8 cellular contexts compared by ENCODE assay signal in genomic region chr1:146486300-146487014, GRCh38.
DNase-seq lines count a peak whose midpoint lies in the region; TF ChIP-seq lines count a peak whose summit lies in the region.
"Not testable (repeated sequence)": the region's sequence is repeated elsewhere in the genome, so short reads cannot be mapped to it uniquely, and the experiment has no call there.

No MANE protein-coding gene starts in this region.

- DNase-seq in AG09309 (ENCODE audit: low read depth); kidney epithelial cell (ENCODE audit: low read depth); osteoblast (ENCODE audit: insufficient read length, low spot score, missing footprints): not testable (repeated sequence)
- DNase-seq in breast epithelium (ENCODE audit: low spot score in 2 of 2) = peak in 1 of 2 donors; percentile 30
- peak; percentile 3 for DNase-seq in fibroblast of villous mesenchyme (ENCODE audit: low read depth)
- peak in 29 of 49 donors; percentile 1 to 62 (median 20) for DNase-seq in substantia nigra (lab: John Stamatoyannopoulos, UW)

- H4K20me1 ChIP-seq in osteoblast (ENCODE audit: insufficient read depth, low read length) = not testable (repeated sequence)

- not testable (repeated sequence) for H3K36me3 ChIP-seq in HUES6 (ENCODE audit: control insufficient read depth, insufficient read depth, low read length); breast epithelium; kidney epithelial cell (ENCODE audit: control insufficient read depth, insufficient read depth, low read length); osteoblast (ENCODE audit: insufficient read depth, low read length)

- H3K79me2 ChIP-seq in osteoblast (ENCODE audit: insufficient read depth, low read length) = not testable (repeated sequence)

- not testable (repeated sequence) for H3K27ac ChIP-seq in HUES6 (ENCODE audit: low read depth, low read length); osteoblast (ENCODE audit: low read depth, low read length)
- H3K27ac ChIP-seq in breast epithelium (peak overlapping the region; percentile 48 to 76), substantia nigra (ENCODE audit: low read depth, low read length, poor library complexity, severe bottlenecking) (peak overlapping the region; percentile 38)

- not testable (repeated sequence) for H3K9me3 Mint-ChIP-seq in T-helper 1 cell treated with Interleukin-12 subunit alpha and Interleukin-12 subunit beta and Interleukin-4 antibody, amounts not matched to agents 30 μg/mL and 1 μg/mL, for 36 hours

- not testable (repeated sequence) for H3K9me3 ChIP-seq in HUES6 (ENCODE audit: control insufficient read depth, insufficient read depth, low read depth, low read length); breast epithelium; osteoblast (ENCODE audit: low read depth, low read length)

- H3K4me3 Mint-ChIP-seq in T-helper 1 cell treated with Interleukin-12 subunit alpha and Interleukin-12 subunit beta and Interleukin-4 antibody, amounts not matched to agents 30 μg/mL and 1 μg/mL, for 36 hours = peak overlapping the region; percentile 58

- not testable (repeated sequence) for H3K4me1 ChIP-seq in HUES6 (ENCODE audit: control insufficient read depth, insufficient read depth, low read length); breast epithelium; osteoblast (ENCODE audit: insufficient read depth, low read length)

- peak overlapping the region; percentile 62 for H3K4me2 ChIP-seq in osteoblast (ENCODE audit: insufficient read depth, low read length)

- peak overlapping the region; percentile 20 for H3K27ac Mint-ChIP-seq in T-helper 1 cell treated with Interleukin-12 subunit alpha and Interleukin-12 subunit beta and Interleukin-4 antibody, amounts not matched to agents 30 μg/mL and 1 μg/mL, for 36 hours

- peak overlapping the region; percentile 31 for H3K4me3 ChIP-seq in AG09309 (ENCODE audit: control insufficient read depth, low read depth, low read length)
- peak overlapping the region; percentile 53; the same call in 1 of the 2 replicates for H3K4me3 ChIP-seq in HUES6 (ENCODE audit: low read depth, low read length)
- H3K4me3 ChIP-seq in breast epithelium = peak overlapping the region; percentile 34 to 62 (median 46)
- peak overlapping the region; percentile 30 for H3K4me3 ChIP-seq in fibroblast of villous mesenchyme (ENCODE audit: low read depth, low read length)
- peak overlapping the region; percentile 31 for H3K4me3 ChIP-seq in kidney epithelial cell (ENCODE audit: low read depth, low read length)
- H3K4me3 ChIP-seq in osteoblast (ENCODE audit: insufficient read depth, low read length) = peak overlapping the region; percentile 65

- H3K36me3 Mint-ChIP-seq in T-helper 1 cell treated with Interleukin-12 subunit alpha and Interleukin-12 subunit beta and Interleukin-4 antibody, amounts not matched to agents 30 μg/mL and 1 μg/mL, for 36 hours (ENCODE audit: low read depth) = not testable (repeated sequence)

- H3K9ac ChIP-seq in HUES6 (ENCODE audit: low read length) = not testable (repeated sequence)

- not testable (repeated sequence) for H3K27me3 ChIP-seq in HUES6 (ENCODE audit: control insufficient read depth, insufficient read depth, low read length); breast epithelium; kidney epithelial cell (ENCODE audit: control insufficient read depth, insufficient read depth, low read length); osteoblast (ENCODE audit: insufficient read depth, low read length)

- TF ChIP-seq POLR2A in breast epithelium (IDR thresholded peaks at IDR 0.05) = not testable (repeated sequence)

- intact Hi-C loops in breast epithelium (cut with DNase I; ENCODE audit: low total_unique reads) = not testable (repeated sequence)

- not testable (repeated sequence) for TF ChIP-seq CTCF in AG09309 (IDR thresholded peaks at IDR 0.05; ENCODE audit: control insufficient read depth, insufficient read depth, low read depth, low read length, missing control alignments); breast epithelium (IDR thresholded peaks at IDR 0.05); fibroblast of villous mesenchyme (IDR thresholded peaks at IDR 0.05; ENCODE audit: insufficient read depth, low read depth, low read length); kidney epithelial cell (IDR thresholded peaks at IDR 0.05; ENCODE audit: insufficient read depth, low read length, poor library complexity, severe bottlenecking); osteoblast (IDR thresholded peaks at IDR 0.05; ENCODE audit: extremely low read depth, low read depth, low read length)

- not testable (repeated sequence) for H3K4me1 Mint-ChIP-seq in T-helper 1 cell treated with Interleukin-12 subunit alpha and Interleukin-12 subunit beta and Interleukin-4 antibody, amounts not matched to agents 30 μg/mL and 1 μg/mL, for 36 hours (ENCODE audit: low read depth)

- peak overlapping the region; percentile 57 for H2AFZ ChIP-seq in osteoblast (ENCODE audit: low read length)

- not testable (repeated sequence) for H3K27me3 Mint-ChIP-seq in T-helper 1 cell treated with Interleukin-12 subunit alpha and Interleukin-12 subunit beta and Interleukin-4 antibody, amounts not matched to agents 30 μg/mL and 1 μg/mL, for 36 hours (ENCODE audit: low read depth)
